Comparison of ENCODE assay signal across 8 cellular contexts in genomic region chr16:67246081-67246944, GRCh38. TPM values are rescaled to one million over a fixed set of nuclear protein-coding genes. Genes with fewer than 3 reads are reported as not detected.
DNase-seq lines count a peak whose midpoint lies in the region; ATAC-seq and TF ChIP-seq lines count a peak whose summit lies in the region.

No MANE protein-coding gene starts in this region.

- H3K36me3 ChIP-seq in MG63 = no peaks in the 10 kb centered on the region
- no peaks in the 10 kb centered on the region for H3K36me3 ChIP-seq in brain microvascular endothelial cell (replicated peaks)
- no peaks in the 10 kb centered on the region for H3K36me3 ChIP-seq in iPS-15b (ENCODE audit: control insufficient read depth, insufficient read depth, low read length)
- H3K36me3 ChIP-seq in gastrocnemius medialis = no peaks in the 10 kb centered on the region

- peak; percentile 22 for ATAC-seq in GM21447 (IDR thresholded peaks at IDR 0.05; ENCODE audit: unreplicated experiment)
- ATAC-seq in gastrocnemius medialis = peak; percentile 16 to 22
- ATAC-seq in GM18502 (IDR thresholded peaks at IDR 0.05; ENCODE audit: poor library complexity, unreplicated experiment) = no peak

- intact Hi-C loops in gastrocnemius medialis (cut with DNase I; ENCODE audit: low total_unique reads) = loop anchor here (1.0 to 5.0 kb wide), 4 partner anchors 19 to 826 kb away; partner anchors contain the start of genes HSF4 and TMEM208

- peak; percentile 92 for DNase-seq in DMS 273 (lab: John Stamatoyannopoulos, UW; ENCODE audit: unreplicated experiment)
- DNase-seq in MG63 = peak; percentile 73
- DNase-seq in T-helper 2 cell treated with Interferon-gamma antibody and Interleukin-4, amounts not matched to agents 5 μg/mL and 100 μg/mL, for 36 hours (ENCODE audit: low spot score) = peak; percentile 65
- peak; percentile 80 for DNase-seq in brain microvascular endothelial cell
- DNase-seq in gastrocnemius medialis = peak; percentile 76 to 85

- H3K27me3 Mint-ChIP-seq in T-helper 2 cell treated with Interferon-gamma antibody and Interleukin-4, amounts not matched to agents 5 μg/mL and 100 μg/mL, for 36 hours (ENCODE audit: low read depth) = peaks cover 16% of the 10 kb centered on the region

- H3K4me3 Mint-ChIP-seq in T-helper 2 cell treated with Interferon-gamma antibody and Interleukin-4, amounts not matched to agents 5 μg/mL and 100 μg/mL, for 36 hours = peak overlapping the region; percentile 82

- TF ChIP-seq CTCF in brain microvascular endothelial cell (IDR thresholded peaks at IDR 0.05; ENCODE audit: low read depth, low read length, missing control alignments) (peak; percentile 66), gastrocnemius medialis (IDR thresholded peaks at IDR 0.05 in 4 of 5, conservative IDR thresholded peaks at IDR 0.05 in 1 of 5) (peak in 3 of 5 experiments; percentile 23 to 56 (median 26))

- H3K4me3 ChIP-seq in MG63 (peak overlapping the region; percentile 62), brain microvascular endothelial cell (ENCODE audit: low read depth, low read length) (peak overlapping the region; percentile 88), iPS-15b (ENCODE audit: low read depth, low read length) (peak overlapping the region; percentile 84), gastrocnemius medialis (peak overlapping the region; percentile 84 to 93 (median 90))

- H3K36me3 Mint-ChIP-seq in T-helper 2 cell treated with Interferon-gamma antibody and Interleukin-4, amounts not matched to agents 5 μg/mL and 100 μg/mL, for 36 hours (ENCODE audit: low read depth) = peaks cover 4% of the 10 kb centered on the region

- peaks cover 18% of the 10 kb centered on the region for H3K4me1 ChIP-seq in iPS-15b (ENCODE audit: control insufficient read depth, insufficient read depth, low read length)
- H3K4me1 ChIP-seq in gastrocnemius medialis = peaks cover 65 to 67% of the 10 kb centered on the region in 2 donors

- H3K9me3 ChIP-seq in MG63 (no peaks in the 10 kb centered on the region), iPS-15b (ENCODE audit: control insufficient read depth, insufficient read depth, low read length) (no peaks in the 10 kb centered on the region), gastrocnemius medialis (no peaks in the 10 kb centered on the region)

- H3K27me3 ChIP-seq in MG63 = no peaks in the 10 kb centered on the region
- H3K27me3 ChIP-seq in brain microvascular endothelial cell (replicated peaks) = no peaks in the 10 kb centered on the region
- H3K27me3 ChIP-seq in iPS-15b (ENCODE audit: control insufficient read depth, insufficient read depth, low read length) = peaks cover 23% of the 10 kb centered on the region
- no peaks in the 10 kb centered on the region for H3K27me3 ChIP-seq in gastrocnemius medialis

- H3K27ac Mint-ChIP-seq in T-helper 2 cell treated with Interferon-gamma antibody and Interleukin-4, amounts not matched to agents 5 μg/mL and 100 μg/mL, for 36 hours = peak overlapping the region; percentile 47

- in situ Hi-C loops in brain microvascular endothelial cell (cut with HindIII; ENCODE audit: low pct_ligation_motif_present, low sequenced_read_pairs) (no loop called here), gastrocnemius medialis (cut with MboI; ENCODE audit: low sequenced_read_pairs in 4 of 4) (no loop called here)

- H3K9me3 Mint-ChIP-seq in T-helper 2 cell treated with Interferon-gamma antibody and Interleukin-4, amounts not matched to agents 5 μg/mL and 100 μg/mL, for 36 hours = no peaks in the 10 kb centered on the region

- peak overlapping the region; percentile 76 for H3K9ac ChIP-seq in iPS-15b (ENCODE audit: low read depth, low read length)

- H3K27ac ChIP-seq in brain microvascular endothelial cell (peak overlapping the region; percentile 62), gastrocnemius medialis (peak overlapping the region; percentile 94 to 99 (median 98))

- H3K4me1 Mint-ChIP-seq in T-helper 2 cell treated with Interferon-gamma antibody and Interleukin-4, amounts not matched to agents 5 μg/mL and 100 μg/mL, for 36 hours (ENCODE audit: low read depth) = peaks cover 48% of the 10 kb centered on the region

- peak; percentile 37 to 44 for TF ChIP-seq POLR2A in gastrocnemius medialis (IDR thresholded peaks at IDR 0.05)

RNA-seq across cellular contexts. Expression of gene FHOD1, which starts 1.0 kb away (rescaled TPM):
- total RNA-seq in MG63 (2014; rRNA removed; shearing (Covaris generic); ENCODE audit: low replicate concordance) = 7.7 and 8.9 TPM in 2 replicates
- 10 to 100 TPM; 26.3 to 65.3 (median 52.4) TPM for total RNA-seq in gastrocnemius medialis

RNA-seq across cellular contexts. Expression of gene SLC9A5, which starts 2.5 kb away (rescaled TPM):
- 0.03 TPM in 1 of 2 replicates, not detected in the other for total RNA-seq in MG63 (2014; rRNA removed; shearing (Covaris generic); ENCODE audit: low replicate concordance)
- 1 to 10 TPM in 3 of 4 donors, under 1 TPM in 1; 0.61 to 2.0 (median 1.2) TPM for total RNA-seq in gastrocnemius medialis

RNA-seq across cellular contexts. Expression of gene TMEM208, which starts 19.4 kb away (rescaled TPM):
- total RNA-seq in MG63 (2014; rRNA removed; shearing (Covaris generic); ENCODE audit: low replicate concordance) = 27.1 and 33.2 TPM in 2 replicates
- 10 to 100 TPM; 14.7 to 35.8 (median 29.2) TPM for total RNA-seq in gastrocnemius medialis

RNA-seq across cellular contexts. Expression of gene PLEKHG4, which starts 33.0 kb away (rescaled TPM):
- total RNA-seq in MG63 (2014; rRNA removed; shearing (Covaris generic); ENCODE audit: low replicate concordance) = 78.0 and 80.1 TPM in 2 replicates
- 10 to 100 TPM in 1 of 4 donors, 1 to 10 TPM in 3; 1.1 to 16.5 (median 2.6) TPM for total RNA-seq in gastrocnemius medialis

RNA-seq across cellular contexts. Expression of gene ELMO3, which starts 47.4 kb away (rescaled TPM):
- total RNA-seq in MG63 (2014; rRNA removed; shearing (Covaris generic); ENCODE audit: low replicate concordance) = 1.9 TPM in 1 of 2 replicates, not detected in the other
- total RNA-seq in gastrocnemius medialis = under 1 TPM; 0.09 to 0.55 (median 0.29) TPM
